In the genomic region with DNA sequence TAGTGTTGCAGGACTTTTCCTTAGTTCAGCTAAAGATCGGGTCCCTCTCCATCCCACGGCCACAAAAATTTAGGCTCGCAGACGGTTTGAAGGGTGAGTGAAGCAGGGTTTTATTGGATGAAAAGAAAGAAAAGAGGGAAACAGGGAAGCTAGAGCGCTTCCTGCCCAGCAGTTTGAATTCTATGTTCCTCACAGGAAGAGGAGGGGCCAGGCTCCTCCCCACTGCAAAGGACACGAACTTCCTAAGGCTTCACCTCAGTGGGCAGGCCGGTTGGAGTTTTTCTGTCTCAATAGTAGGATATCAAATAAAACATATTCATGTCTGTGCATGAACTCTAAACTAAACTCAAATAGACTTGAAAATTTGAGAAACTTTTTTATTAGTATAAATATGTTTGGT, we compare ENCODE assay signal across 1 cellular context.
TF ChIP-seq lines count a peak whose summit lies in the region.

No MANE protein-coding gene starts in this region.

TF ChIP-seq in HCT116, 20 proteins besides CTCF, POLR2A, EP300 and RAD21:
- TF ChIP-seq ZNF274 (IDR thresholded peaks at IDR 0.05; ENCODE audit: low read depth, low read length) (no peak), SRF (IDR thresholded peaks at IDR 0.05; ENCODE audit: low read depth) (no peak), ELF1 (IDR thresholded peaks at IDR 0.05; ENCODE audit: borderline replicate concordance, low read depth) (no peak), CBX3 (IDR thresholded peaks at IDR 0.05; ENCODE audit: low read depth) (no peak), EZH2phosphoT487 (IDR thresholded peaks at IDR 0.05; ENCODE audit: borderline replicate concordance) (no peak), FOSL1 (IDR thresholded peaks at IDR 0.05; ENCODE audit: low read depth) (no peak), SP1 (IDR thresholded peaks at IDR 0.05; ENCODE audit: low read depth) (no peak), TCF7L2 (IDR thresholded peaks at IDR 0.05; ENCODE audit: borderline replicate concordance, extremely low read depth, insufficient read depth, insufficient read length) (no peak), JUND (IDR thresholded peaks at IDR 0.05) (no peak), YY1 (IDR thresholded peaks at IDR 0.05; ENCODE audit: extremely low read depth, insufficient replicate concordance, low read depth, low read length) (no peak), POLR2AphosphoS5 (IDR thresholded peaks at IDR 0.05; ENCODE audit: low read depth, low read length) (no peak), SIN3A (IDR thresholded peaks at IDR 0.05; ENCODE audit: low read depth) (no peak), EZH2 (IDR thresholded peaks at IDR 0.05) (no peak), ZFX (IDR thresholded peaks at IDR 0.05) (no peak), CEBPB (IDR thresholded peaks at IDR 0.05; ENCODE audit: low read depth) (no peak), EGR1 (IDR thresholded peaks at IDR 0.05; ENCODE audit: low read depth) (no peak)
- TF ChIP-seq, protein P1, sequence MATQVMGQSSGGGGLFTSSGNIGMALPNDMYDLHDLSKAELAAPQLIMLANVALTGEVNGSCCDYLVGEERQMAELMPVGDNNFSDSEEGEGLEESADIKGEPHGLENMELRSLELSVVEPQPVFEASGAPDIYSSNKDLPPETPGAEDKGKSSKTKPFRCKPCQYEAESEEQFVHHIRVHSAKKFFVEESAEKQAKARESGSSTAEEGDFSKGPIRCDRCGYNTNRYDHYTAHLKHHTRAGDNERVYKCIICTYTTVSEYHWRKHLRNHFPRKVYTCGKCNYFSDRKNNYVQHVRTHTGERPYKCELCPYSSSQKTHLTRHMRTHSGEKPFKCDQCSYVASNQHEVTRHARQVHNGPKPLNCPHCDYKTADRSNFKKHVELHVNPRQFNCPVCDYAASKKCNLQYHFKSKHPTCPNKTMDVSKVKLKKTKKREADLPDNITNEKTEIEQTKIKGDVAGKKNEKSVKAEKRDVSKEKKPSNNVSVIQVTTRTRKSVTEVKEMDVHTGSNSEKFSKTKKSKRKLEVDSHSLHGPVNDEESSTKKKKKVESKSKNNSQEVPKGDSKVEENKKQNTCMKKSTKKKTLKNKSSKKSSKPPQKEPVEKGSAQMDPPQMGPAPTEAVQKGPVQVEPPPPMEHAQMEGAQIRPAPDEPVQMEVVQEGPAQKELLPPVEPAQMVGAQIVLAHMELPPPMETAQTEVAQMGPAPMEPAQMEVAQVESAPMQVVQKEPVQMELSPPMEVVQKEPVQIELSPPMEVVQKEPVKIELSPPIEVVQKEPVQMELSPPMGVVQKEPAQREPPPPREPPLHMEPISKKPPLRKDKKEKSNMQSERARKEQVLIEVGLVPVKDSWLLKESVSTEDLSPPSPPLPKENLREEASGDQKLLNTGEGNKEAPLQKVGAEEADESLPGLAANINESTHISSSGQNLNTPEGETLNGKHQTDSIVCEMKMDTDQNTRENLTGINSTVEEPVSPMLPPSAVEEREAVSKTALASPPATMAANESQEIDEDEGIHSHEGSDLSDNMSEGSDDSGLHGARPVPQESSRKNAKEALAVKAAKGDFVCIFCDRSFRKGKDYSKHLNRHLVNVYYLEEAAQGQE (IDR thresholded peaks at IDR 0.05; ENCODE audit: low read depth): no peak
- TF ChIP-seq, protein P2, sequence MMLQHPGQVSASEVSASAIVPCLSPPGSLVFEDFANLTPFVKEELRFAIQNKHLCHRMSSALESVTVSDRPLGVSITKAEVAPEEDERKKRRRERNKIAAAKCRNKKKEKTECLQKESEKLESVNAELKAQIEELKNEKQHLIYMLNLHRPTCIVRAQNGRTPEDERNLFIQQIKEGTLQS (IDR thresholded peaks at IDR 0.05): no peak
- TF ChIP-seq, protein P3, sequence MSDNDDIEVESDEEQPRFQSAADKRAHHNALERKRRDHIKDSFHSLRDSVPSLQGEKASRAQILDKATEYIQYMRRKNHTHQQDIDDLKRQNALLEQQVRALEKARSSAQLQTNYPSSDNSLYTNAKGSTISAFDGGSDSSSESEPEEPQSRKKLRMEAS (IDR thresholded peaks at IDR 0.05): no peak
- TF ChIP-seq, protein P4, sequence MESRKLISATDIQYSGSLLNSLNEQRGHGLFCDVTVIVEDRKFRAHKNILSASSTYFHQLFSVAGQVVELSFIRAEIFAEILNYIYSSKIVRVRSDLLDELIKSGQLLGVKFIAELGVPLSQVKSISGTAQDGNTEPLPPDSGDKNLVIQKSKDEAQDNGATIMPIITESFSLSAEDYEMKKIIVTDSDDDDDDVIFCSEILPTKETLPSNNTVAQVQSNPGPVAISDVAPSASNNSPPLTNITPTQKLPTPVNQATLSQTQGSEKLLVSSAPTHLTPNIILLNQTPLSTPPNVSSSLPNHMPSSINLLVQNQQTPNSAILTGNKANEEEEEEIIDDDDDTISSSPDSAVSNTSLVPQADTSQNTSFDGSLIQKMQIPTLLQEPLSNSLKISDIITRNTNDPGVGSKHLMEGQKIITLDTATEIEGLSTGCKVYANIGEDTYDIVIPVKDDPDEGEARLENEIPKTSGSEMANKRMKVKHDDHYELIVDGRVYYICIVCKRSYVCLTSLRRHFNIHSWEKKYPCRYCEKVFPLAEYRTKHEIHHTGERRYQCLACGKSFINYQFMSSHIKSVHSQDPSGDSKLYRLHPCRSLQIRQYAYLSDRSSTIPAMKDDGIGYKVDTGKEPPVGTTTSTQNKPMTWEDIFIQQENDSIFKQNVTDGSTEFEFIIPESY (IDR thresholded peaks at IDR 0.05; ENCODE audit: extremely low read depth, insufficient replicate concordance, low read length): no peak
